ENCODE assay signal across 8 cellular contexts in genomic region chr4:8393593-8394038, GRCh38. TPM values are rescaled to one million over a fixed set of nuclear protein-coding genes. Genes with fewer than 3 reads are reported as not detected.
A peak's percentile ranks its signal among the peaks of the same experiment; 100 is the strongest.
DNase-seq lines count a peak whose midpoint lies in the region; ATAC-seq and TF ChIP-seq lines count a peak whose summit lies in the region.

No MANE protein-coding gene starts in this region.

- no peak overlapping the region for H3K27ac ChIP-seq in SJSA1
- no peak overlapping the region for H3K27ac ChIP-seq in foreskin keratinocyte
- no peak overlapping the region for H3K27ac ChIP-seq in CD8-positive, alpha-beta memory T cell (ENCODE audit: low read depth, low read length)

- no peaks in the 10 kb centered on the region for H3K9me3 ChIP-seq in SJSA1 (replicated peaks)
- no peaks in the 10 kb centered on the region for H3K9me3 ChIP-seq in CD8-positive, alpha-beta memory T cell (ENCODE audit: low read length)

- DNase-seq in Ammon's horn (ENCODE audit: low spot score) (peak; percentile 84), SJSA1 (ENCODE audit: low read depth in 1 of 2, low spot score in 2 of 2) (peak; percentile 68 to 72), foreskin keratinocyte (peak; percentile 19 to 61), osteocyte (ENCODE audit: extremely low spot score, unreplicated experiment) (no peak), cerebellar cortex (ENCODE audit: low spot score) (no peak)
- no peak for DNase-seq in CD8-positive, alpha-beta memory T cell

- H3K4me1 Mint-ChIP-seq in osteocyte (ENCODE audit: unreplicated experiment), result peaks cover 29% of the 10 kb centered on the region
- H3K4me1 Mint-ChIP-seq in CD8-positive, alpha-beta memory T cell, result no peaks in the 10 kb centered on the region

- H3K27me3 ChIP-seq in SJSA1 (replicated peaks), result no peaks in the 10 kb centered on the region
- no peaks in the 10 kb centered on the region for H3K27me3 ChIP-seq in foreskin keratinocyte
- H3K27me3 ChIP-seq in CD8-positive, alpha-beta memory T cell (ENCODE audit: insufficient read depth, low read length, poor library complexity, severe bottlenecking), result no peaks in the 10 kb centered on the region

- no peaks in the 10 kb centered on the region for H3K36me3 ChIP-seq in SJSA1
- H3K36me3 ChIP-seq in CD8-positive, alpha-beta memory T cell (ENCODE audit: insufficient read depth, low read length), result peaks cover 8% of the 10 kb centered on the region

- H3K27me3 Mint-ChIP-seq in osteocyte (ENCODE audit: unreplicated experiment), result no peaks in the 10 kb centered on the region
- no peaks in the 10 kb centered on the region for H3K27me3 Mint-ChIP-seq in CD8-positive, alpha-beta memory T cell

- peak overlapping the region; percentile 65 for H3K27ac Mint-ChIP-seq in osteocyte (ENCODE audit: unreplicated experiment)
- no peak overlapping the region for H3K27ac Mint-ChIP-seq in CD8-positive, alpha-beta memory T cell

- peaks cover 20% of the 10 kb centered on the region for H3K36me3 Mint-ChIP-seq in osteocyte (ENCODE audit: unreplicated experiment)
- H3K36me3 Mint-ChIP-seq in CD8-positive, alpha-beta memory T cell, result peaks cover 0 to 79% (median 12%) of the 10 kb centered on the region in 3 donors

- H3K4me1 ChIP-seq in SJSA1 (replicated peaks) (peaks cover 21% of the 10 kb centered on the region), foreskin keratinocyte (no peaks in the 10 kb centered on the region)
- H3K4me1 ChIP-seq in CD8-positive, alpha-beta memory T cell (ENCODE audit: insufficient read depth, low read length), result no peaks in the 10 kb centered on the region

- TF ChIP-seq CTCF in foreskin keratinocyte (conservative IDR thresholded peaks at IDR 0.05), result no peak
- peak; percentile 13 for TF ChIP-seq CTCF in osteocyte (IDR thresholded peaks at IDR 0.05)

- POLR2A ChIA-PET in CD8-positive, alpha-beta memory T cell (lab: Charles Lee), result no interaction called here

- ATAC-seq in foreskin keratinocyte (peak; percentile 39), HG03439 (IDR thresholded peaks at IDR 0.05; ENCODE audit: unreplicated experiment) (no peak), HG02798 (IDR thresholded peaks at IDR 0.05; ENCODE audit: poor library complexity, unreplicated experiment) (no peak)

- H3K9me3 Mint-ChIP-seq in osteocyte (ENCODE audit: unreplicated experiment), result no peaks in the 10 kb centered on the region
- no peaks in the 10 kb centered on the region for H3K9me3 Mint-ChIP-seq in CD8-positive, alpha-beta memory T cell

- no peak overlapping the region for H3K4me3 Mint-ChIP-seq in osteocyte (ENCODE audit: unreplicated experiment)
- no peak overlapping the region for H3K4me3 Mint-ChIP-seq in CD8-positive, alpha-beta memory T cell

- no peak overlapping the region for H3K4me3 ChIP-seq in SJSA1
- no peak overlapping the region for H3K4me3 ChIP-seq in CD8-positive, alpha-beta memory T cell (ENCODE audit: low read length)

- CTCF ChIA-PET in CD8-positive, alpha-beta memory T cell (lab: Charles Lee), result no interaction called here

RNA-seq across cellular contexts. Expression of gene ACOX3, which starts 46.9 kb away (rescaled TPM):
- total RNA-seq in SJSA1 (2014; rRNA removed; shearing (Covaris generic)), result 18.9 and 21.2 TPM in 2 replicates
- total RNA-seq in foreskin keratinocyte (11.5 and 17.8 TPM in 2 replicates), osteocyte (25.2 and 25.9 TPM in 2 replicates)
- polyA plus RNA-seq in foreskin keratinocyte, result 10.4 and 12.9 TPM in 2 replicates
- 10 to 100 TPM; 22.3 to 24.9 TPM for total RNA-seq in CD8-positive, alpha-beta memory T cell
- 14.2 TPM for polyA plus RNA-seq in CD8-positive, alpha-beta memory T cell

RNA-seq across cellular contexts. Expression of gene TRMT44, which starts 47.0 kb away (rescaled TPM):
- total RNA-seq in SJSA1 (2014; rRNA removed; shearing (Covaris generic)), result 21.8 and 28.7 TPM in 2 replicates
- 12.1 and 12.9 TPM in 2 replicates for total RNA-seq in foreskin keratinocyte
- polyA plus RNA-seq in foreskin keratinocyte, result 7.1 and 7.4 TPM in 2 replicates
- 20.4 and 24.5 TPM in 2 replicates for total RNA-seq in osteocyte
- total RNA-seq in CD8-positive, alpha-beta memory T cell, result 10 to 100 TPM; 25.2 to 25.6 TPM
- polyA plus RNA-seq in CD8-positive, alpha-beta memory T cell, result 13.8 TPM

Comparison
In these comparisons a context has a peak if more than half of its experiments do, and no peak if none do; other contexts are left out.
1. DNase-seq: peak in Ammon's horn (single experiment), SJSA1 (2 of 2) and foreskin keratinocyte (2 of 2); none in osteocyte (single experiment), CD8-positive, alpha-beta memory T cell (0 of 5) and cerebellar cortex (single experiment).